15 cellular contexts compared by ENCODE assay signal in the genomic region with DNA sequence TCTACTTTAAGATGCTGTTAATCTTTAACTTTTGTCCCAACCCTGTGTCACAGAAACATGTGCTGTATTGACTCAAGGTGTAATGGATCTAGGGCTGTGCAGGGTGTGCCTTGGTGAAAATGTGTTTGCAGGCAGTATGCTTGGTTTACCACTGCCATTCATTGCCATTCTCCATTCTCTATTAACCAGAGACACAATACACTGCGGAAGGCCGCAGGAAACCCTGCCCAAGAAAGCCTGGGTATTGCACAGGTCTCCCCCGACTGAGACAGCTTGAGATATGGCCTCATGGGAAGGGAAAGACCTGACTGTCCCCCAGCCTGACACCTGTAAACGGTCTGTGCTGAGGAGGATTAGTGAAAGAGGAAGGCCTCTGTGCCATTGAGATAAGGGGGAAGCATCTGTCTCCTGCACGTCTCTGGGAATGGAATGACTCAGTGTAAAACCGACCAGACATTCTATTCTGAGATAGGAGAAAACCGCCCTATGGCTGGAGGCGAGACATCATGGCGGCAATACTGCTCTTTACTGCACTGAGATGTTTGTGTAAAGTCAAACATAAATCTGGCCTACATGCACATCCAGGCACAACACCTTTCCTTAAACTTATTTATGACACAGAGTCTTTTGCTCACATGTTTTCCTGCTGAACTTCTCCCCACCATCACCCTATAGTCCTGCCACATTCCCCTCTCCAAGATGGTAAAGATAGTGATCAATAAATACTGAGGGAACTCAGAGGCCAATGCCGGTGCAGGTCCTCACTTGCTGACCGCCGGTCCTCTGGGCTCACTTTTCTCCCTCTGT. TPM values are rescaled to one million over a fixed set of nuclear protein-coding genes. Genes with fewer than 3 reads are reported as not detected.
DNase-seq lines count a peak whose midpoint lies in the region; ATAC-seq and TF ChIP-seq lines count a peak whose summit lies in the region.
"Had no signal": no experiment of that assay in that cellular context is flagged by ENCODE, and none has a peak within 500 bp of the region (broad histone marks: within the 10 kb centered on the region; RNA-seq: fewer than 3 reads in every experiment).

No MANE protein-coding gene starts in this region.

- H3K79me2 ChIP-seq in osteoblast (ENCODE audit: insufficient read depth, low read length), result peaks cover 7% of the 10 kb centered on the region
- H3K79me2 ChIP-seq in mammary epithelial cell (ENCODE audit: insufficient read depth, low read length), result peaks cover 23% of the 10 kb centered on the region

- no peak overlapping the region for H3K9ac ChIP-seq in mammary epithelial cell (ENCODE audit: insufficient read depth, low read length)

- H3K4me3 Mint-ChIP-seq in Caco-2 (ENCODE audit: unreplicated experiment) (no peak overlapping the region), endothelial cell (ENCODE audit: unreplicated experiment) (peak overlapping the region; percentile 26)
- no peak overlapping the region for H3K4me3 Mint-ChIP-seq in activated T-helper 17 cell treated with anti-CD3 and anti-CD28 coated beads, Interleukin-2, amount 50 U/mL, for 72 hours
- H3K4me3 Mint-ChIP-seq: activated T-cell treated with anti-CD3 and anti-CD28 coated beads, Interleukin-2, amount 50 U/mL, for 72 hours; brain; CD4-positive, alpha-beta T cell; neural crest cell had no signal

- dilution Hi-C loops in mammary epithelial cell (cut with HindIII; ENCODE audit: low sequenced_read_pairs), result no loop called here

- CTCF ChIA-PET in Caco-2 (lab: Charles Lee) (no interaction called here), mammary epithelial cell (lab: Charles Lee; ENCODE audit: low non-redundant PET) (no interaction called here)

- H3K27ac ChIP-seq in osteoblast (ENCODE audit: low read depth, low read length) (peak overlapping the region; percentile 67), mammary epithelial cell (ENCODE audit: insufficient read depth, low read depth, low read length) (no peak overlapping the region)
- H3K27ac ChIP-seq: esophagus squamous epithelium had no signal

- no peak overlapping the region for H3K4me3 ChIP-seq in Caco-2 (ENCODE audit: low read depth, low read length)
- H3K4me3 ChIP-seq in NB4 (ENCODE audit: low read depth, low read length), result no peak overlapping the region
- H3K4me3 ChIP-seq in osteoblast (ENCODE audit: insufficient read depth, low read length), result no peak overlapping the region
- no peak overlapping the region for H3K4me3 ChIP-seq in mammary epithelial cell (replicated peaks in 1 of 3; ENCODE audit: insufficient read depth in 1 of 3, low read depth in 2 of 3, low read length in 3 of 3)
- H3K4me3 ChIP-seq: esophagus squamous epithelium had no signal

- H3K27me3 Mint-ChIP-seq in Caco-2 (ENCODE audit: insufficient read depth, unreplicated experiment) (no peaks in the 10 kb centered on the region), endothelial cell (ENCODE audit: unreplicated experiment) (peaks cover 6% of the 10 kb centered on the region)
- no peaks in the 10 kb centered on the region for H3K27me3 Mint-ChIP-seq in activated T-helper 17 cell treated with anti-CD3 and anti-CD28 coated beads, Interleukin-2, amount 50 U/mL, for 72 hours
- H3K27me3 Mint-ChIP-seq: CD4-positive, alpha-beta T cell had no signal

- peaks cover 20% of the 10 kb centered on the region for H3K4me1 Mint-ChIP-seq in Caco-2 (ENCODE audit: low read depth, unreplicated experiment)
- H3K4me1 Mint-ChIP-seq in endothelial cell (ENCODE audit: unreplicated experiment), result peaks cover 30% of the 10 kb centered on the region
- peaks cover 16% of the 10 kb centered on the region for H3K4me1 Mint-ChIP-seq in activated T-helper 17 cell treated with anti-CD3 and anti-CD28 coated beads, Interleukin-2, amount 50 U/mL, for 72 hours

- H3K9me3 ChIP-seq in Caco-2 (peaks cover 33% of the 10 kb centered on the region), osteoblast (ENCODE audit: low read depth, low read length) (no peaks in the 10 kb centered on the region), mammary epithelial cell (replicated peaks; ENCODE audit: insufficient read depth, low read length) (peaks cover 6% of the 10 kb centered on the region)

- H3K4me1 ChIP-seq in Caco-2, result 0 out of 2 replicates have a peak, but pooled peaks cover 19% of the 10 kb centered on the region
- H3K4me1 ChIP-seq in osteoblast (ENCODE audit: insufficient read depth, low read length), result peaks cover 12% of the 10 kb centered on the region
- no peaks in the 10 kb centered on the region for H3K4me1 ChIP-seq in mammary epithelial cell (ENCODE audit: insufficient read depth, low read length)

- H3K36me3 Mint-ChIP-seq in Caco-2 (ENCODE audit: insufficient read depth, unreplicated experiment) (peaks cover 56% of the 10 kb centered on the region), endothelial cell (ENCODE audit: low read depth, unreplicated experiment) (peaks cover 14% of the 10 kb centered on the region)
- peaks cover 49% of the 10 kb centered on the region for H3K36me3 Mint-ChIP-seq in activated T-helper 17 cell treated with anti-CD3 and anti-CD28 coated beads, Interleukin-2, amount 50 U/mL, for 72 hours (ENCODE audit: low read depth)

- 69% methylated on average over 8 of the region's 12 CpGs for WGBS in mammary epithelial cell (ENCODE audit: low coverage, missing lambda C conversion rate)

- TF ChIP-seq CTCF in Caco-2 (IDR thresholded peaks at IDR 0.05; ENCODE audit: insufficient read depth in 1 of 2, low read depth in 1 of 2, low read length in 1 of 2, severe bottlenecking in 1 of 2, unreplicated experiment in 1 of 2), result no peak
- TF ChIP-seq CTCF in NB4 (IDR thresholded peaks at IDR 0.05; ENCODE audit: low read depth, low read length), result no peak
- TF ChIP-seq CTCF in endothelial cell (IDR thresholded peaks at IDR 0.05; ENCODE audit: unreplicated experiment), result no peak
- no peak for TF ChIP-seq CTCF in osteoblast (IDR thresholded peaks at IDR 0.05; ENCODE audit: extremely low read depth, low read depth, low read length)
- no peak for TF ChIP-seq CTCF in mammary epithelial cell (conservative IDR thresholded peaks at IDR 0.05 in 1 of 2, IDR thresholded peaks at IDR 0.05 in 1 of 2; ENCODE audit: extremely low read depth in 1 of 2, insufficient read depth in 1 of 2, low read depth in 1 of 2, low read length in 2 of 2)

- TF ChIP-seq POLR2A in NB4 (IDR thresholded peaks at IDR 0.05; ENCODE audit: extremely low read depth, insufficient read length), result no peak

- H4K20me1 ChIP-seq in osteoblast (ENCODE audit: insufficient read depth, low read length), result no peaks in the 10 kb centered on the region
- no peaks in the 10 kb centered on the region for H4K20me1 ChIP-seq in mammary epithelial cell (ENCODE audit: insufficient read depth, low read length)

- POLR2A ChIA-PET in Caco-2 (lab: Charles Lee), result interaction anchor here (0.6 kb wide), 1 partner anchor 870 kb away, joined by 4 read pairs; no protein-coding TSS in a partner anchor

- in situ Hi-C loops in mammary epithelial cell (cut with MboI; ENCODE audit: low sequenced_read_pairs in 2 of 2), result no loop called here

- DNase-seq in Caco-2 (peak in 1 of 2 experiments; percentile 20), NB4 (ENCODE audit: low read depth) (peak; percentile 86), endothelial cell (ENCODE audit: low spot score) (no peak), osteoblast (ENCODE audit: insufficient read length, low spot score, missing footprints) (no peak), retina (no peak), mammary epithelial cell (no peak)
- DNase-seq: CD4-positive, alpha-beta T cell; esophagus squamous epithelium; Kasumi-1; NCI-H2227 treated with DMSO at 0.1 percent for 48 hours had no signal

- no TSS peak for BruUV-seq in Caco-2 (replicated peaks; lab: Mats Ljungman, UMichigan)
- no TSS peak for BruUV-seq in mammary epithelial cell (replicated peaks; lab: Mats Ljungman, UMichigan)

- no peaks in the 10 kb centered on the region for H3K27me3 ChIP-seq in Caco-2 (replicated peaks; ENCODE audit: control insufficient read depth, insufficient read depth, low read length)
- no peaks in the 10 kb centered on the region for H3K27me3 ChIP-seq in osteoblast (ENCODE audit: insufficient read depth, low read length)
- no peaks in the 10 kb centered on the region for H3K27me3 ChIP-seq in mammary epithelial cell (ENCODE audit: insufficient read depth, low read length)
- H3K27me3 ChIP-seq: esophagus squamous epithelium had no signal

- H3K36me3 ChIP-seq in Caco-2 (ENCODE audit: control insufficient read depth, insufficient read depth, low read length) (peaks cover 3% of the 10 kb centered on the region; the same call in 1 of the 2 replicates), osteoblast (ENCODE audit: insufficient read depth, low read length) (no peaks in the 10 kb centered on the region), mammary epithelial cell (ENCODE audit: insufficient read depth, low read length) (no peaks in the 10 kb centered on the region)

- no peak for ATAC-seq in activated T-helper 17 cell treated with anti-CD3 and anti-CD28 coated beads, Interleukin-2, amount 50 U/mL, for 72 hours (replicated peaks)
- no peak for ATAC-seq in GM19452 (IDR thresholded peaks at IDR 0.05; ENCODE audit: unreplicated experiment)
- ATAC-seq: activated T-cell treated with anti-CD3 and anti-CD28 coated beads, Interleukin-2, amount 50 U/mL, for 72 hours had no signal

- H3K9me3 Mint-ChIP-seq in Caco-2 (ENCODE audit: unreplicated experiment) (peaks cover 18% of the 10 kb centered on the region), endothelial cell (ENCODE audit: unreplicated experiment) (no peaks in the 10 kb centered on the region)
- peaks cover 10% of the 10 kb centered on the region for H3K9me3 Mint-ChIP-seq in activated T-helper 17 cell treated with anti-CD3 and anti-CD28 coated beads, Interleukin-2, amount 50 U/mL, for 72 hours
- H3K9me3 Mint-ChIP-seq: brain, neural crest cell had no signal

- H3K27ac Mint-ChIP-seq in Caco-2 (ENCODE audit: unreplicated experiment) (peak overlapping the region; percentile 43), endothelial cell (ENCODE audit: unreplicated experiment) (peak overlapping the region; percentile 91)
- H3K27ac Mint-ChIP-seq in activated T-helper 17 cell treated with anti-CD3 and anti-CD28 coated beads, Interleukin-2, amount 50 U/mL, for 72 hours, result no peak overlapping the region
- H3K27ac Mint-ChIP-seq: activated T-cell treated with anti-CD3 and anti-CD28 coated beads, Interleukin-2, amount 50 U/mL, for 72 hours; CD4-positive, alpha-beta T cell had no signal

- no peak overlapping the region for H2AFZ ChIP-seq in osteoblast (ENCODE audit: low read length)
- H2AFZ ChIP-seq in mammary epithelial cell (ENCODE audit: low read depth, low read length), result no peak overlapping the region

- intact Hi-C loops in Caco-2 (cut with micrococcal nuclease; ENCODE audit: unreplicated experiment) (no loop called here), mammary epithelial cell (cut with micrococcal nuclease) (no loop called here)

- H3K4me2 ChIP-seq in osteoblast (ENCODE audit: insufficient read depth, low read length) (no peak overlapping the region), mammary epithelial cell (ENCODE audit: insufficient read depth, low read depth, low read length) (no peak overlapping the region)

RNA-seq across cellular contexts. Expression of gene ZNF888, which starts 13.1 kb away (rescaled TPM):
- total RNA-seq in Caco-2 (2022) (7.3 and 9.0 TPM in 2 replicates), endothelial cell (ENCODE audit: unreplicated experiment) (12.2 TPM), osteoblast (4.7 and 5.0 TPM in 2 replicates), mammary epithelial cell (1 to 10 TPM; 5.7 to 6.0 TPM)
- 1 to 10 TPM; 3.3 to 8.0 TPM for total RNA-seq in activated T-helper 17 cell treated with anti-CD3 and anti-CD28 coated beads, Interleukin-2, amount 50 U/mL, for 72 hours
- 2.3 TPM for polyA plus RNA-seq in mammary epithelial cell
- 9.3 TPM for polyA minus RNA-seq in mammary epithelial cell

RNA-seq across cellular contexts. Expression of gene ZNF816, which starts 26.3 kb away (rescaled TPM):
- total RNA-seq in Caco-2 (2022) (8.8 and 11.5 TPM in 2 replicates), endothelial cell (ENCODE audit: unreplicated experiment) (16.5 TPM), osteoblast (8.3 and 9.8 TPM in 2 replicates), mammary epithelial cell (10 to 100 TPM in 1 of 2 donors, 1 to 10 TPM in 1; 6.0 to 10.8 TPM)
- total RNA-seq in activated T-helper 17 cell treated with anti-CD3 and anti-CD28 coated beads, Interleukin-2, amount 50 U/mL, for 72 hours, result 1 to 10 TPM; 5.7 to 7.1 TPM
- polyA plus RNA-seq in mammary epithelial cell, result 3.8 TPM
- 13.7 TPM for polyA minus RNA-seq in mammary epithelial cell

RNA-seq across cellular contexts. Expression of gene ZNF320, which starts 38.9 kb away (rescaled TPM):
- total RNA-seq in Caco-2 (2022) (14.7 and 15.5 TPM in 2 replicates), endothelial cell (ENCODE audit: unreplicated experiment) (34.7 TPM), osteoblast (10.0 and 11.2 TPM in 2 replicates), mammary epithelial cell (10 to 100 TPM; 13.3 to 18.5 TPM)
- total RNA-seq in activated T-helper 17 cell treated with anti-CD3 and anti-CD28 coated beads, Interleukin-2, amount 50 U/mL, for 72 hours, result 1 to 10 TPM; 3.3 to 9.4 TPM
- 9.8 TPM for polyA plus RNA-seq in mammary epithelial cell
- 12.4 TPM for polyA minus RNA-seq in mammary epithelial cell
